In the genomic region with DNA sequence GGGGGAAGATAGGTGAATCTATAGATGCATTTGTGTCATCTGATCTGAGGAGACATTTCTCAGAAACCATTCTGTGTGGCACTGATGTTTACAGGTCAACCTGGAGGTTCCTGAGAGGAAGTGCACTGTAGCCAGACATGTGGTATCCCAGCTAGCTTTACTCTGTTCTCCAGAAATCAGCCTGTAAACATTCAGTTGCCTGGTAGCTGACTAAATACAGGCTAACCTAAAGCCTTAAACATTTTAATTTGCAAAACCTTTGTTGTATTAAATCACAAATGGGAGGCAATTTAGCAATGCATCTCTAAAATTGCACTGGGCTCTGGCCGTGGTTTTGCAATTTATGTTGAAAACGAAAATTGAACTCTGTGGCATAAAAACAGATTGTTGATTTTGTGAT, we compare ENCODE assay signal across 16 cellular contexts.
DNase-seq lines count a peak whose midpoint lies in the region; ATAC-seq and TF ChIP-seq lines count a peak whose summit lies in the region.
"Had no signal": no experiment of that assay in that cellular context is flagged by ENCODE, and none has a peak within 500 bp of the region (broad histone marks: within the 10 kb centered on the region; RNA-seq: fewer than 3 reads in every experiment).

No MANE protein-coding gene starts in this region.

- CTCF ChIA-PET in activated CD4-positive, alpha-beta memory T cell treated with anti-CD3 and anti-CD28 coated beads for 36 hours (lab: Charles Lee): no interaction called here

- H3K27me3 ChIP-seq in cardiac muscle cell (no peaks in the 10 kb centered on the region), subcutaneous abdominal adipose tissue (ENCODE audit: control insufficient read depth in 5 of 5, insufficient read depth in 4 of 5, low read length in 5 of 5) (no peaks in the 10 kb centered on the region), sigmoid colon (no peaks in the 10 kb centered on the region)
- H3K27me3 ChIP-seq: ascending aorta, vagina had no signal

- H3K27ac ChIP-seq in cardiac muscle cell (peak overlapping the region; percentile 11), subcutaneous abdominal adipose tissue (ENCODE audit: low read depth, low read length) (peak overlapping the region; percentile 81), sigmoid colon (no peak overlapping the region)
- H3K27ac ChIP-seq: ascending aorta, psoas muscle, vagina had no signal

- H3K4me1 ChIP-seq in cardiac muscle cell (ENCODE audit: low read depth) (peaks cover 44% of the 10 kb centered on the region), subcutaneous abdominal adipose tissue (ENCODE audit: control insufficient read depth in 5 of 5, insufficient read depth in 5 of 5, low read length in 5 of 5) (peaks cover 0 to 35% (median 28%) of the 10 kb centered on the region in 5 donors), sigmoid colon (peaks cover 0 to 27% (median 15%) of the 10 kb centered on the region in 4 donors)
- H3K4me1 ChIP-seq: ascending aorta had no signal

- intact Hi-C loops in cardiac septum (cut with DNase I): no loop called here
- intact Hi-C loops in activated CD4-positive, alpha-beta memory T cell treated with anti-CD3 and anti-CD28 coated beads for 36 hours (cut with micrococcal nuclease): loop anchor here (5.0 kb wide), 1 partner anchor 374 kb away; no protein-coding TSS in a partner anchor
- intact Hi-C loops in sigmoid colon (cut with DNase I): no loop called here

- peaks cover 7% of the 10 kb centered on the region for H3K4me1 Mint-ChIP-seq in activated CD4-positive, alpha-beta memory T cell treated with anti-CD3 and anti-CD28 coated beads for 36 hours (ENCODE audit: low read depth)
- H3K4me1 Mint-ChIP-seq: IgD-negative memory B cell had no signal

- H3K27me3 Mint-ChIP-seq in activated CD4-positive, alpha-beta memory T cell treated with anti-CD3 and anti-CD28 coated beads for 36 hours: no peaks in the 10 kb centered on the region
- H3K27me3 Mint-ChIP-seq: activated B cell treated with CpG ODN at 0.5 μM for 24 hours, IgD-negative memory B cell had no signal

- H3K9me3 ChIP-seq in cardiac muscle cell (ENCODE audit: low read depth) (no peaks in the 10 kb centered on the region), subcutaneous abdominal adipose tissue (ENCODE audit: control insufficient read depth in 5 of 5, low read length in 5 of 5) (no peaks in the 10 kb centered on the region), sigmoid colon (no peaks in the 10 kb centered on the region)
- H3K9me3 ChIP-seq: ascending aorta, psoas muscle, vagina had no signal

- TF ChIP-seq POLR2A in sigmoid colon (IDR thresholded peaks at IDR 0.05): no peak

- no peak overlapping the region for H3K4me3 ChIP-seq in cardiac muscle cell
- H3K4me3 ChIP-seq in fibroblast of villous mesenchyme (ENCODE audit: low read depth, low read length): no peak overlapping the region
- H3K4me3 ChIP-seq in subcutaneous abdominal adipose tissue (ENCODE audit: low read depth in 1 of 5, low read length in 5 of 5): no peak overlapping the region
- H3K4me3 ChIP-seq in sigmoid colon: no peak overlapping the region
- H3K4me3 ChIP-seq: ascending aorta, psoas muscle, vagina had no signal

- no peak overlapping the region for H3K9ac ChIP-seq in subcutaneous abdominal adipose tissue (ENCODE audit: low read length in 5 of 5)

- 49 to 64% methylated on average over 2 of the region's 2 CpGs for WGBS in sigmoid colon, 2 donors

- H3K9me3 Mint-ChIP-seq in activated CD4-positive, alpha-beta memory T cell treated with anti-CD3 and anti-CD28 coated beads for 36 hours: no peaks in the 10 kb centered on the region
- H3K9me3 Mint-ChIP-seq: activated B cell treated with CpG ODN at 0.5 μM for 24 hours, IgD-negative memory B cell had no signal

- peak overlapping the region; percentile 79 for H3K27ac Mint-ChIP-seq in activated CD4-positive, alpha-beta memory T cell treated with anti-CD3 and anti-CD28 coated beads for 36 hours
- H3K27ac Mint-ChIP-seq: activated B cell treated with CpG ODN at 0.5 μM for 24 hours had no signal

- POLR2A ChIA-PET in activated CD4-positive, alpha-beta memory T cell treated with anti-CD3 and anti-CD28 coated beads for 36 hours (lab: Charles Lee): no interaction called here

- H3K36me3 Mint-ChIP-seq in activated CD4-positive, alpha-beta memory T cell treated with anti-CD3 and anti-CD28 coated beads for 36 hours: no peaks in the 10 kb centered on the region

- DNase-seq in cardiac muscle cell (ENCODE audit: low read depth in 1 of 2, low spot score in 1 of 2): no peak
- no peak for DNase-seq in cardiac septum (ENCODE audit: low spot score)
- no peak for DNase-seq in activated CD4-positive, alpha-beta memory T cell treated with anti-CD3 and anti-CD28 coated beads for 36 hours
- DNase-seq in fibroblast of villous mesenchyme (ENCODE audit: low read depth): peak; percentile 19
- DNase-seq in sigmoid colon: no peak
- DNase-seq in NCI-H146 treated with DMSO at 0.1 percent for 48 hours (lab: John Stamatoyannopoulos, UW; ENCODE audit: unreplicated experiment): no peak
- DNase-seq: activated B cell treated with CpG ODN at 0.5 μM for 24 hours; activated T-cell treated with anti-CD3 and anti-CD28 coated beads for 4 hours; effector CD8-positive, alpha-beta T cell; NCI-H1436 treated with DMSO at 0.1 percent for 48 hours; psoas muscle had no signal

- TF ChIP-seq CTCF in cardiac muscle cell (IDR thresholded peaks at IDR 0.05; ENCODE audit: low read depth, low read length): no peak
- TF ChIP-seq CTCF in fibroblast of villous mesenchyme (IDR thresholded peaks at IDR 0.05; ENCODE audit: insufficient read depth, low read depth, low read length): no peak
- TF ChIP-seq CTCF in sigmoid colon (IDR thresholded peaks at IDR 0.05): no peak

- H3K36me3 ChIP-seq in cardiac muscle cell (no peaks in the 10 kb centered on the region), subcutaneous abdominal adipose tissue (ENCODE audit: control insufficient read depth in 5 of 5, insufficient read depth in 5 of 5, low read length in 5 of 5) (peaks cover 0 to 3% (median 0%) of the 10 kb centered on the region in 5 donors), sigmoid colon (no peaks in the 10 kb centered on the region)
- H3K36me3 ChIP-seq: ascending aorta, vagina had no signal

- no peak overlapping the region for H3K4me3 Mint-ChIP-seq in activated CD4-positive, alpha-beta memory T cell treated with anti-CD3 and anti-CD28 coated beads for 36 hours
- H3K4me3 Mint-ChIP-seq: activated B cell treated with CpG ODN at 0.5 μM for 24 hours, IgD-negative memory B cell had no signal

- no peak for ATAC-seq in HG02884 (IDR thresholded peaks at IDR 0.05; ENCODE audit: unreplicated experiment)

- no peak for TF ChIP-seq EP300 in sigmoid colon (IDR thresholded peaks at IDR 0.05)

Comparison
In these comparisons a context has a peak if more than half of its experiments do, and no peak if none do; other contexts are left out.
1. H3K27ac ChIP-seq: peak in cardiac muscle cell (single experiment) and subcutaneous abdominal adipose tissue (single experiment); none in sigmoid colon (0 of 4).